ENCODE assay signal across 14 cellular contexts in genomic region chr19:49861127-49861526, GRCh38. TPM values are rescaled to one million over a fixed set of nuclear protein-coding genes. Genes with fewer than 3 reads are reported as not detected.
DNase-seq lines count a peak whose midpoint lies in the region; ATAC-seq and TF ChIP-seq lines count a peak whose summit lies in the region.
"Had no signal": no experiment of that assay in that cellular context is flagged by ENCODE, and none has a peak within 500 bp of the region (broad histone marks: within the 10 kb centered on the region; RNA-seq: fewer than 3 reads in every experiment).

No MANE protein-coding gene starts in this region.

- H3K27me3 Mint-ChIP-seq in activated T-helper 2 cell treated with anti-CD3 and anti-CD28 coated beads, Interferon-gamma antibody, Interleukin-2, Interleukin-4, amounts not matched to agents 10 μg/mL and 5 μg/mL and 100 μg/mL, durations not matched to agents 14 hours and 24 hours and 36 hours (ENCODE audit: low read depth), result no peaks in the 10 kb centered on the region
- H3K27me3 Mint-ChIP-seq: activated naive CD4-positive, alpha-beta T cell treated with anti-CD3 and anti-CD28 coated beads, Interleukin-2, amount 50 U/mL, for 24 hours; CD4-positive, alpha-beta T cell had no signal

- no peak for ATAC-seq in GM18502 (IDR thresholded peaks at IDR 0.05; ENCODE audit: poor library complexity, unreplicated experiment)

- in situ Hi-C loops in brain microvascular endothelial cell (cut with HindIII; ENCODE audit: low pct_ligation_motif_present, low sequenced_read_pairs), result no loop called here

- no peak for TF ChIP-seq POLR2A in esophagus squamous epithelium (IDR thresholded peaks at IDR 0.05)
- no peak for TF ChIP-seq POLR2A in ovary (IDR thresholded peaks at IDR 0.05)

- DNase-seq in NAMALWA (ENCODE audit: low spot score), result peak; percentile 9
- no peak for DNase-seq in esophagus squamous epithelium (lab: John Stamatoyannopoulos, UW)
- peak; percentile 71 to 88 (median 77) for DNase-seq in ovary
- DNase-seq in brain microvascular endothelial cell, result no peak
- DNase-seq in activated T-helper 2 cell treated with anti-CD3 and anti-CD28 coated beads, Interferon-gamma antibody, Interleukin-2, Interleukin-4, amounts not matched to agents 10 μg/mL and 5 μg/mL and 100 μg/mL, durations not matched to agents 14 hours and 24 hours and 36 hours (ENCODE audit: low spot score), result no peak
- DNase-seq in effector CD8-positive, alpha-beta T cell (lab: John Stamatoyannopoulos, UW), result no peak
- DNase-seq: activated CD4-positive, alpha-beta T cell treated with anti-CD3 and anti-CD28 coated beads for 48 hours; CD4-positive, alpha-beta T cell; hippocampal formation; NCI-H2029; SHP77 treated with DMSO at 0.1 percent for 48 hours had no signal

- H3K9ac ChIP-seq in BLaER1, result no peak overlapping the region

- H3K4me3 ChIP-seq in BLaER1 (no peak overlapping the region), esophagus squamous epithelium (peak overlapping the region in 1 of 4 donors; percentile 15), ovary (no peak overlapping the region), brain microvascular endothelial cell (ENCODE audit: low read depth, low read length) (no peak overlapping the region)

- H3K9me3 Mint-ChIP-seq in activated T-helper 2 cell treated with anti-CD3 and anti-CD28 coated beads, Interferon-gamma antibody, Interleukin-2, Interleukin-4, amounts not matched to agents 10 μg/mL and 5 μg/mL and 100 μg/mL, durations not matched to agents 14 hours and 24 hours and 36 hours, result no peaks in the 10 kb centered on the region
- H3K9me3 Mint-ChIP-seq: activated naive CD4-positive, alpha-beta T cell treated with anti-CD3 and anti-CD28 coated beads, Interleukin-2, amount 50 U/mL, for 24 hours; CD4-positive, alpha-beta T cell had no signal

- H4K20me1 ChIP-seq in BLaER1, result peaks cover 89% of the 10 kb centered on the region

- intact Hi-C loops in esophagus squamous epithelium (cut with DNase I), result no loop called here
- intact Hi-C loops in ovary (cut with DNase I), result loop anchor here in 1 of 4 donors (5.0 kb wide), 1 partner anchor 54 kb away; no protein-coding TSS in a partner anchor
- intact Hi-C loops in activated T-helper 2 cell treated with anti-CD3 and anti-CD28 coated beads, Interferon-gamma antibody, Interleukin-2, Interleukin-4, amounts not matched to agents 10 μg/mL and 5 μg/mL and 100 μg/mL, durations not matched to agents 14 hours and 24 hours and 36 hours (cut with micrococcal nuclease), result no loop called here

- H3K27ac Mint-ChIP-seq in activated T-helper 2 cell treated with anti-CD3 and anti-CD28 coated beads, Interferon-gamma antibody, Interleukin-2, Interleukin-4, amounts not matched to agents 10 μg/mL and 5 μg/mL and 100 μg/mL, durations not matched to agents 14 hours and 24 hours and 36 hours, result no peak overlapping the region
- H3K27ac Mint-ChIP-seq: activated naive CD4-positive, alpha-beta T cell treated with anti-CD3 and anti-CD28 coated beads, Interleukin-2, amount 50 U/mL, for 24 hours; CD4-positive, alpha-beta T cell had no signal

- H3K27ac ChIP-seq in BLaER1, result peak overlapping the region; percentile 13; the same call in 1 of the 2 replicates
- peak overlapping the region; percentile 33 to 79 (median 58) for H3K27ac ChIP-seq in esophagus squamous epithelium
- H3K27ac ChIP-seq in ovary, result peak overlapping the region; percentile 65 to 72
- no peak overlapping the region for H3K27ac ChIP-seq in brain microvascular endothelial cell

- H3K4me2 ChIP-seq in BLaER1, result no peak overlapping the region

- WGBS in esophagus squamous epithelium, 2 donors, result 38% methylated on average over 3 of the region's 14 CpGs; no CpG with 5 or more reads in 1 of the 2 donors
- WGBS in ovary, 3 donors, result 20 to 43% (median 20%) methylated on average over 12 to 14 of the region's 14 CpGs

- TF ChIP-seq EP300 in ovary (IDR thresholded peaks at IDR 0.05), result no peak

- H3K36me3 ChIP-seq in BLaER1 (peaks cover 87% of the 10 kb centered on the region), esophagus squamous epithelium (peaks cover 32 to 90% (median 60%) of the 10 kb centered on the region in 3 donors), ovary (no peaks in the 10 kb centered on the region), brain microvascular endothelial cell (replicated peaks) (peaks cover 72% of the 10 kb centered on the region)

- peaks cover 8% of the 10 kb centered on the region for H3K4me1 Mint-ChIP-seq in activated T-helper 2 cell treated with anti-CD3 and anti-CD28 coated beads, Interferon-gamma antibody, Interleukin-2, Interleukin-4, amounts not matched to agents 10 μg/mL and 5 μg/mL and 100 μg/mL, durations not matched to agents 14 hours and 24 hours and 36 hours (ENCODE audit: low read depth)

- H3K4me3 Mint-ChIP-seq in activated T-helper 2 cell treated with anti-CD3 and anti-CD28 coated beads, Interferon-gamma antibody, Interleukin-2, Interleukin-4, amounts not matched to agents 10 μg/mL and 5 μg/mL and 100 μg/mL, durations not matched to agents 14 hours and 24 hours and 36 hours (ENCODE audit: low read depth), result no peak overlapping the region
- H3K4me3 Mint-ChIP-seq: activated naive CD4-positive, alpha-beta T cell treated with anti-CD3 and anti-CD28 coated beads, Interleukin-2, amount 50 U/mL, for 24 hours had no signal

- H3K36me3 Mint-ChIP-seq in activated T-helper 2 cell treated with anti-CD3 and anti-CD28 coated beads, Interferon-gamma antibody, Interleukin-2, Interleukin-4, amounts not matched to agents 10 μg/mL and 5 μg/mL and 100 μg/mL, durations not matched to agents 14 hours and 24 hours and 36 hours (ENCODE audit: low read depth), result peaks cover 51% of the 10 kb centered on the region

- no peaks in the 10 kb centered on the region for H3K27me3 ChIP-seq in BLaER1
- H3K27me3 ChIP-seq in esophagus squamous epithelium, result no peaks in the 10 kb centered on the region
- no peaks in the 10 kb centered on the region for H3K27me3 ChIP-seq in ovary
- H3K27me3 ChIP-seq in brain microvascular endothelial cell (replicated peaks), result no peaks in the 10 kb centered on the region

- TF ChIP-seq CTCF in esophagus squamous epithelium (IDR thresholded peaks at IDR 0.05), result no peak
- no peak for TF ChIP-seq CTCF in ovary (IDR thresholded peaks at IDR 0.05)
- TF ChIP-seq CTCF in brain microvascular endothelial cell (IDR thresholded peaks at IDR 0.05; ENCODE audit: low read depth, low read length, missing control alignments), result no peak

- no peaks in the 10 kb centered on the region for H3K9me3 ChIP-seq in BLaER1
- H3K9me3 ChIP-seq in esophagus squamous epithelium, result no peaks in the 10 kb centered on the region
- no peaks in the 10 kb centered on the region for H3K9me3 ChIP-seq in ovary

- H3K4me1 ChIP-seq in BLaER1 (peaks cover 16% of the 10 kb centered on the region), esophagus squamous epithelium (peaks cover 8 to 41% (median 17%) of the 10 kb centered on the region in 3 donors), ovary (ENCODE audit: insufficient read depth) (peaks cover 15% of the 10 kb centered on the region)

RNA-seq across cellular contexts. Expression of gene PNKP, which starts 6.2 kb away (rescaled TPM):
- total RNA-seq in esophagus squamous epithelium (10 to 100 TPM; 33.3 to 42.3 (median 36.3) TPM), ovary (100 to 1,000 TPM in 1 of 7 donors, 10 to 100 TPM in 6; 47.2 to 111 (median 74.2) TPM)
- 10 to 100 TPM in 1 of 2 donors, 1 to 10 TPM in 1; 6.8 to 39.0 TPM for polyA plus RNA-seq in ovary
- 111 and 117 TPM in 2 replicates for total RNA-seq in activated T-helper 2 cell treated with anti-CD3 and anti-CD28 coated beads, Interferon-gamma antibody, Interleukin-2, Interleukin-4, amounts not matched to agents 10 μg/mL and 5 μg/mL and 100 μg/mL, durations not matched to agents 14 hours and 24 hours and 36 hours

RNA-seq across cellular contexts. Expression of gene PTOV1, which starts 10.2 kb away (rescaled TPM):
- total RNA-seq in esophagus squamous epithelium, result 10 to 100 TPM; 31.3 to 57.0 (median 45.2) TPM
- total RNA-seq in ovary, result 100 to 1,000 TPM; 108 to 256 (median 206) TPM
- polyA plus RNA-seq in ovary, result 100 to 1,000 TPM in 1 of 2 donors, 10 to 100 TPM in 1; 22.2 to 186 TPM
- 127 and 134 TPM in 2 replicates for total RNA-seq in activated T-helper 2 cell treated with anti-CD3 and anti-CD28 coated beads, Interferon-gamma antibody, Interleukin-2, Interleukin-4, amounts not matched to agents 10 μg/mL and 5 μg/mL and 100 μg/mL, durations not matched to agents 14 hours and 24 hours and 36 hours

RNA-seq across cellular contexts. Expression of gene AKT1S1, which starts 16.0 kb away (rescaled TPM):
- total RNA-seq in esophagus squamous epithelium (10 to 100 TPM; 16.2 to 31.0 (median 20.4) TPM), ovary (10 to 100 TPM; 10.6 to 45.3 (median 30.0) TPM)
- 10 to 100 TPM; 24.3 to 34.8 TPM for polyA plus RNA-seq in ovary
- total RNA-seq in activated T-helper 2 cell treated with anti-CD3 and anti-CD28 coated beads, Interferon-gamma antibody, Interleukin-2, Interleukin-4, amounts not matched to agents 10 μg/mL and 5 μg/mL and 100 μg/mL, durations not matched to agents 14 hours and 24 hours and 36 hours, result 26.6 and 29.7 TPM in 2 replicates

RNA-seq across cellular contexts. Expression of gene TBC1D17, which starts 16.4 kb away (rescaled TPM):
- total RNA-seq in esophagus squamous epithelium (10 to 100 TPM in 3 of 4 donors, 1 to 10 TPM in 1; 6.7 to 25.9 (median 16.9) TPM), ovary (10 to 100 TPM; 23.1 to 77.5 (median 49.8) TPM)
- polyA plus RNA-seq in ovary, result 10 to 100 TPM; 41.3 to 66.9 TPM
- total RNA-seq in activated T-helper 2 cell treated with anti-CD3 and anti-CD28 coated beads, Interferon-gamma antibody, Interleukin-2, Interleukin-4, amounts not matched to agents 10 μg/mL and 5 μg/mL and 100 μg/mL, durations not matched to agents 14 hours and 24 hours and 36 hours, result 40.0 and 42.3 TPM in 2 replicates

RNA-seq across cellular contexts. Expression of gene IL4I1, which starts 35.6 kb away (rescaled TPM):
- total RNA-seq in esophagus squamous epithelium, result under 1 TPM; 0.56 to 0.91 (median 0.73) TPM
- total RNA-seq in ovary, result 1 to 10 TPM in 4 of 7 donors, under 1 TPM in 2, not detected in 1; 0.24 to 4.3 (median 1.3) TPM
- polyA plus RNA-seq in ovary, result under 1 TPM; 0.35 to 0.43 TPM
- total RNA-seq in activated T-helper 2 cell treated with anti-CD3 and anti-CD28 coated beads, Interferon-gamma antibody, Interleukin-2, Interleukin-4, amounts not matched to agents 10 μg/mL and 5 μg/mL and 100 μg/mL, durations not matched to agents 14 hours and 24 hours and 36 hours, result 42.3 and 42.4 TPM in 2 replicates

Comparison
In these comparisons a context has a peak if more than half of its experiments do, and no peak if none do; other contexts are left out.
1. DNase-seq: peak in NAMALWA (single experiment) and ovary (5 of 5); none in esophagus squamous epithelium (single experiment), brain microvascular endothelial cell (single experiment), activated T-helper 2 cell treated with anti-CD3 and anti-CD28 coated beads, Interferon-gamma antibody, Interleukin-2, Interleukin-4, amounts not matched to agents 10 μg/mL and 5 μg/mL and 100 μg/mL, durations not matched to agents 14 hours and 24 hours and 36 hours (single experiment) and effector CD8-positive, alpha-beta T cell (single experiment).